8 cellular contexts compared by ENCODE assay signal in the genomic region with DNA sequence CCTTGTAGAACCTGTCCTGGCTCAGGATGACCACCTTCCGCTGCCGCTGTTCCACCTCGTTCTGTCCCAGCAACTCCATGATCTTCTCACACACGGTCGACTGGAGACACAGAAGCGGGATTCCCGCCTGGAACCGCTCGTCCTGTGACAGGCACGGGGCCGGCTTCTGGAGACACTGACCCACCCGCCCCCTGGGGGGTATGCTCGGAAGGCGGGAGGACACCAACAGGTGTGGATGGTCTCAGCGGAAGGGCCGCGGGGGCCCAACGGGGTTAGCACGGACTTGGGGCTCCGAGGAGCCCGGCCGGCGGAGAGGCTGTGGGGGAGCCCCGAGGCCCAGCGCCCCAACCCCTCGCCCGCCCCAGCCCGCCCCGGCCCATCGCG. TPM values are rescaled to one million over a fixed set of nuclear protein-coding genes. Genes with fewer than 3 reads are reported as not detected.
DNase-seq lines count a peak whose midpoint lies in the region; ATAC-seq and TF ChIP-seq lines count a peak whose summit lies in the region.

No MANE protein-coding gene starts in this region.

- H3K4me3 Mint-ChIP-seq in chondrocyte (ENCODE audit: unreplicated experiment), result peak overlapping the region; percentile 83

- no peaks in the 10 kb centered on the region for H3K27me3 Mint-ChIP-seq in chondrocyte (ENCODE audit: low read depth)

- H3K9me3 ChIP-seq in OCI-LY1 (ENCODE audit: low read length), result no peaks in the 10 kb centered on the region
- H3K9me3 ChIP-seq in lower lobe of right lung, result no peaks in the 10 kb centered on the region
- no peaks in the 10 kb centered on the region for H3K9me3 ChIP-seq in tibial nerve

- H3K27ac Mint-ChIP-seq in chondrocyte (ENCODE audit: unreplicated experiment), result peak overlapping the region; percentile 76

- H4K20me1 ChIP-seq in OCI-LY1 (ENCODE audit: insufficient read depth, low read length), result no peaks in the 10 kb centered on the region

- CTCF ChIA-PET in GM10248 (lab: Yijun Ruan, JAX), result no interaction called here

- intact Hi-C loops in lower lobe of right lung (cut with DNase I), result no loop called here

- H3K36me3 Mint-ChIP-seq in chondrocyte (ENCODE audit: low read depth), result peaks cover 13% of the 10 kb centered on the region

- WGBS in tibial nerve, 2 donors, result 2 to 29% methylated on average over 2 to 21 of the region's 31 CpGs

- TF ChIP-seq CTCF in GM10248 (IDR thresholded peaks at IDR 0.05; ENCODE audit: control extremely low read depth, extremely low read depth, low read depth, missing control alignments), result peak; percentile 5
- TF ChIP-seq CTCF in OCI-LY1 (IDR thresholded peaks at IDR 0.05; ENCODE audit: low read length), result no peak
- TF ChIP-seq CTCF in chondrocyte (IDR thresholded peaks at IDR 0.05), result peak; percentile 65
- peak; percentile 27 for TF ChIP-seq CTCF in lower lobe of right lung (IDR thresholded peaks at IDR 0.05)
- TF ChIP-seq CTCF in tibial nerve (IDR thresholded peaks at IDR 0.05), result no peak

- no peaks in the 10 kb centered on the region for H3K9me3 Mint-ChIP-seq in chondrocyte (ENCODE audit: low read depth)

- H2AFZ ChIP-seq in ACC112 (ENCODE audit: low read length, unreplicated experiment), result peak overlapping the region; percentile 91
- no peak overlapping the region for H2AFZ ChIP-seq in OCI-LY1 (ENCODE audit: low read length)

- H3K79me2 ChIP-seq in ACC112 (ENCODE audit: control insufficient read depth, insufficient read depth, low read length, unreplicated experiment), result peaks cover 11% of the 10 kb centered on the region
- no peaks in the 10 kb centered on the region for H3K79me2 ChIP-seq in OCI-LY1 (ENCODE audit: insufficient read depth, low read length)

- peak overlapping the region; percentile 99 for H3K4me3 ChIP-seq in ACC112 (ENCODE audit: low read depth, low read length)
- peak overlapping the region; percentile 71 for H3K4me3 ChIP-seq in OCI-LY1 (ENCODE audit: low read depth, low read length, poor library complexity, severe bottlenecking)
- peak overlapping the region; percentile 78 for H3K4me3 ChIP-seq in lower lobe of right lung
- H3K4me3 ChIP-seq in tibial nerve, result peak overlapping the region; percentile 80 to 100 (median 87)

- H3K36me3 ChIP-seq in ACC112 (ENCODE audit: insufficient read depth, low read length), result no peaks in the 10 kb centered on the region; the same call in 1 of the 2 replicates
- H3K36me3 ChIP-seq in OCI-LY1 (ENCODE audit: insufficient read depth, low read length), result peaks cover 42% of the 10 kb centered on the region; the same call in 1 of the 2 replicates
- H3K36me3 ChIP-seq in lower lobe of right lung, result peaks cover 44% of the 10 kb centered on the region
- peaks cover 0 to 40% (median 9%) of the 10 kb centered on the region in 3 donors for H3K36me3 ChIP-seq in tibial nerve

- POLR2A ChIA-PET in GM10248 (lab: Yijun Ruan, JAX), result no interaction called here

- DNase-seq in GM10248 (ENCODE audit: extremely low spot score) (peak; percentile 50), chondrocyte (ENCODE audit: low spot score) (no peak), lower lobe of right lung (peak; percentile 61), tibial nerve (ENCODE audit: low spot score in 2 of 2) (peak in 1 of 2 donors; percentile 33), Ammon's horn (ENCODE audit: low spot score) (no peak)

- H3K27ac ChIP-seq in ACC112 (ENCODE audit: low read depth, low read length) (no peak overlapping the region), OCI-LY1 (ENCODE audit: low read depth, low read length, poor library complexity, severe bottlenecking) (peak overlapping the region; percentile 38), lower lobe of right lung (peak overlapping the region; percentile 86), tibial nerve (peak overlapping the region; percentile 61 to 90 (median 86))

- peak overlapping the region; percentile 94 for H3K4me2 ChIP-seq in OCI-LY1 (ENCODE audit: low read length)

- H3K4me1 ChIP-seq in ACC112 (ENCODE audit: control insufficient read depth, insufficient read depth, low read length, unreplicated experiment), result no peaks in the 10 kb centered on the region
- H3K4me1 ChIP-seq in OCI-LY1 (ENCODE audit: insufficient read depth, low read length, severe bottlenecking), result peaks cover 17% of the 10 kb centered on the region
- H3K4me1 ChIP-seq in lower lobe of right lung, result peaks cover 16% of the 10 kb centered on the region
- H3K4me1 ChIP-seq in tibial nerve, result peaks cover 0 to 18% (median 12%) of the 10 kb centered on the region in 4 donors

- no peaks in the 10 kb centered on the region for H3F3A ChIP-seq in OCI-LY1 (ENCODE audit: insufficient read depth, low read length)

- TF ChIP-seq EP300 in tibial nerve (IDR thresholded peaks at IDR 0.05), result no peak

- H3K4me1 Mint-ChIP-seq in chondrocyte (ENCODE audit: low read depth), result peaks cover 18% of the 10 kb centered on the region

- H3K9me2 ChIP-seq in OCI-LY1 (ENCODE audit: low read depth, low read length), result no peaks in the 10 kb centered on the region

- H3K27me3 ChIP-seq in ACC112 (ENCODE audit: insufficient read depth, low read length) (no peaks in the 10 kb centered on the region), OCI-LY1 (ENCODE audit: insufficient read depth, low read length) (0 out of 2 replicates have a peak, but pooled peaks cover 2% of the 10 kb centered on the region), lower lobe of right lung (ENCODE audit: low read depth) (no peaks in the 10 kb centered on the region), tibial nerve (no peaks in the 10 kb centered on the region)

- ATAC-seq in HG02840 (IDR thresholded peaks at IDR 0.05; ENCODE audit: low FRiP score, unreplicated experiment) (peak; percentile 7), lower lobe of right lung (peak; percentile 13 to 40)

- peak overlapping the region; percentile 90 for H3K9ac ChIP-seq in OCI-LY1 (ENCODE audit: low read length)

- no peak for TF ChIP-seq POLR2A in tibial nerve (IDR thresholded peaks at IDR 0.05)

RNA-seq across cellular contexts. Expression of a gene that starts 0.5 kb away (rescaled TPM):
- 17.9 to 27.7 TPM (median 18.3 TPM) in 3 replicates for total RNA-seq in chondrocyte
- 25.9 TPM for total RNA-seq in lower lobe of right lung
- total RNA-seq in tibial nerve, result 10 to 100 TPM; 32.7 to 45.7 (median 41.8) TPM

RNA-seq across cellular contexts. Expression of a gene that starts 14.8 kb away (rescaled TPM):
- total RNA-seq in chondrocyte, result not detected in 3 replicates
- total RNA-seq in lower lobe of right lung, result 6.3 TPM
- not detected for total RNA-seq in tibial nerve

RNA-seq across cellular contexts. Expression of a gene that starts 27.8 kb away (rescaled TPM):
- total RNA-seq in chondrocyte (46.7 to 48.0 TPM (median 46.8 TPM) in 3 replicates), lower lobe of right lung (25.9 TPM), tibial nerve (10 to 100 TPM; 33.3 to 45.9 (median 38.0) TPM)

Comparison
In these comparisons a context has a peak if more than half of its experiments do, and no peak if none do; other contexts are left out.
1. DNase-seq: peak in GM10248 (single experiment) and lower lobe of right lung (single experiment); none in chondrocyte (single experiment) and Ammon's horn (single experiment).
2. CTCF ChIP-seq: peak in GM10248 (single experiment), chondrocyte (single experiment) and lower lobe of right lung (single experiment); none in OCI-LY1 (single experiment) and tibial nerve (0 of 5).
3. Peak in every context shown above with its lines, with median percentiles within 50 percentile points of each other: H3K4me3 ChIP-seq.